8 cellular contexts compared by ENCODE assay signal in the genomic region with DNA sequence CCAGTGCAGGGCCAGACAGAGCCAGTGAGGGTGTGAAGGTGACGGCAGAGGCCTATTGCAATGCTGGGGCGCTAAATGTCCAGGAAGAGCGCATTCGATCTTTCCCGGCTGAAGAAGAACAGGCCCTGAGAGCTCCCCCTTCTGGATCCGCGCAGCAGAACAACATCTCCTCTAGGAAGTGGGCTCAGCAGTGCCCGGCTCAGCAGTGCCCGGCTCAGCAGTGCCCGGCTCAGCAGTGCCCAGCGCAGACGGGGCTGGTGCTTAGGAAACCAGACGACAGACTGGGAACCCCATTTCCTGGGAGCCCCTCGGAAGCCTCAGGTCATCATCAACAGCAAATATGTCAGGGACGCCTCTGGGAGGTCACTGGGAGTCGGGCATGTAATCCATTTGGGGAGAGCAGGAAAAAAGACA. TPM values are rescaled to one million over a fixed set of nuclear protein-coding genes. Genes with fewer than 3 reads are reported as not detected.
DNase-seq lines count a peak whose midpoint lies in the region; ATAC-seq and TF ChIP-seq lines count a peak whose summit lies in the region.

No MANE protein-coding gene starts in this region.

- DNase-seq in DMS53 treated with DMSO at 0.1 percent for 48 hours (lab: John Stamatoyannopoulos, UW; ENCODE audit: unreplicated experiment) (peak; percentile 79), IMR-90 (peak; percentile 48), RKO (ENCODE audit: low spot score) (peak; percentile 77), right atrium auricular region (ENCODE audit: low spot score) (no peak), smooth muscle cell (lab: John Stamatoyannopoulos, UW; ENCODE audit: unreplicated experiment) (no peak)
- DNase-seq in activated naive CD4-positive, alpha-beta T cell treated with anti-CD3 and anti-CD28 coated beads, Interleukin-2, amount 50 U/mL, for 72 hours (ENCODE audit: low spot score in 2 of 2), result peak in 1 of 2 donors; percentile 57

- no peaks in the 10 kb centered on the region for H3K79me2 ChIP-seq in smooth muscle cell (ENCODE audit: low read depth)

- BruUV-seq in IMR-90 (replicated peaks; lab: Mats Ljungman, UMichigan), result no TSS peak

- H3K9ac ChIP-seq in IMR-90 (ENCODE audit: low read depth, low read length) (no peak overlapping the region), smooth muscle cell (ENCODE audit: low read depth) (no peak overlapping the region)

- H3K9me3 ChIP-seq in IMR-90 (ENCODE audit: control insufficient read depth, insufficient read depth, low read length) (peaks cover 10% of the 10 kb centered on the region), right atrium auricular region (no peaks in the 10 kb centered on the region), smooth muscle cell (replicated peaks; ENCODE audit: low read depth) (no peaks in the 10 kb centered on the region)

- no peak overlapping the region for H4K8ac ChIP-seq in IMR-90 (ENCODE audit: low read depth in 2 of 2, low read length in 2 of 2)

- no peak overlapping the region for H2BK5ac ChIP-seq in IMR-90 (ENCODE audit: low read depth, low read length, poor library complexity, severe bottlenecking)

- H3K9me3 Mint-ChIP-seq in activated naive CD4-positive, alpha-beta T cell treated with anti-CD3 and anti-CD28 coated beads, Interleukin-2, amount 50 U/mL, for 72 hours, result peaks cover 11 to 15% of the 10 kb centered on the region in 2 donors

- H3K18ac ChIP-seq in IMR-90 (ENCODE audit: low read depth, low read length), result no peak overlapping the region

- H3K4ac ChIP-seq in IMR-90 (ENCODE audit: low read depth, low read length), result no peak overlapping the region

- H2AFZ ChIP-seq in IMR-90 (replicated peaks; ENCODE audit: low read length, poor library complexity) (no peak overlapping the region), smooth muscle cell (ENCODE audit: low read depth) (no peak overlapping the region)

- H2AK9ac ChIP-seq in IMR-90 (replicated peaks; ENCODE audit: low read depth, low read length, poor library complexity), result no peak overlapping the region

- H2AK5ac ChIP-seq in IMR-90 (ENCODE audit: low read depth, low read length), result no peak overlapping the region

- no peak overlapping the region for H3K27ac Mint-ChIP-seq in activated naive CD4-positive, alpha-beta T cell treated with anti-CD3 and anti-CD28 coated beads, Interleukin-2, amount 50 U/mL, for 72 hours

- no peak overlapping the region for H4K91ac ChIP-seq in IMR-90 (ENCODE audit: insufficient read depth, low read depth, low read length)

- dilution Hi-C loops in IMR-90 (cut with HindIII; ENCODE audit: low sequenced_read_pairs, unreplicated experiment), result no loop called here

- intact Hi-C loops in IMR-90 (cut with micrococcal nuclease), result loop anchor here (1.0 kb wide), 3 partner anchors 23 to 208 kb away; no protein-coding TSS in a partner anchor

- in situ Hi-C loops in IMR-90 (cut with MboI; ENCODE audit: low sequenced_read_pairs), result loop anchor here (5.0 to 25.0 kb wide), 3 partner anchors 84 to 574 kb away; a partner anchor contains a TSS

- H2BK120ac ChIP-seq in IMR-90 (ENCODE audit: low read depth, low read length), result no peak overlapping the region

- TF ChIP-seq POLR2A in IMR-90 (IDR thresholded peaks at IDR 0.05; ENCODE audit: low read depth, low read length), result no peak

- H3K14ac ChIP-seq in IMR-90 (replicated peaks; ENCODE audit: low read depth, low read length), result no peak overlapping the region

- no peak overlapping the region for H3K23ac ChIP-seq in IMR-90 (ENCODE audit: low read depth, low read length)

- no peak overlapping the region for H3K4me2 ChIP-seq in IMR-90 (ENCODE audit: low read depth, low read length)
- H3K4me2 ChIP-seq in smooth muscle cell, result no peak overlapping the region

- H3K36me3 Mint-ChIP-seq in activated naive CD4-positive, alpha-beta T cell treated with anti-CD3 and anti-CD28 coated beads, Interleukin-2, amount 50 U/mL, for 72 hours, result peaks cover 13 to 14% of the 10 kb centered on the region in 2 donors

- no peaks in the 10 kb centered on the region for H4K20me1 ChIP-seq in IMR-90 (ENCODE audit: insufficient read depth, low read length)
- H4K20me1 ChIP-seq in smooth muscle cell (ENCODE audit: low read depth), result no peaks in the 10 kb centered on the region

- no peak overlapping the region for H2BK20ac ChIP-seq in IMR-90 (ENCODE audit: low read depth, low read length)

- H3K27me3 ChIP-seq in IMR-90 (ENCODE audit: control insufficient read depth, insufficient read depth, low read length) (peaks cover 16% of the 10 kb centered on the region; the same call in 1 of the 2 replicates), right atrium auricular region (no peaks in the 10 kb centered on the region), smooth muscle cell (ENCODE audit: low read depth) (peaks cover 6% of the 10 kb centered on the region)

- H3K36me3 ChIP-seq in IMR-90 (ENCODE audit: control insufficient read depth, insufficient read depth, low read length) (no peaks in the 10 kb centered on the region), right atrium auricular region (no peaks in the 10 kb centered on the region), smooth muscle cell (ENCODE audit: low read depth) (no peaks in the 10 kb centered on the region)

- 18% methylated on average over 8 of the region's 16 CpGs; no CpG with 5 or more reads in 1 of the 2 experiments for WGBS in IMR-90 (ENCODE audit: extremely low coverage in 2 of 2, insufficient read length in 1 of 2), 2 experiments
- 25% methylated on average over 16 of the region's 16 CpGs for WGBS in smooth muscle cell (ENCODE audit: low lambda C conversion rate)

- peak; percentile 62 for TF ChIP-seq RAD21 in IMR-90 (IDR thresholded peaks at IDR 0.05; ENCODE audit: low read length)

- CTCF ChIA-PET in IMR-90 (lab: Yijun Ruan, JAX), result interaction anchor here (0.6 to 3.2 kb wide), 5 partner anchors 24 to 537 kb away, joined by 4 to 18 read pairs (median 5); no protein-coding TSS in a partner anchor

- peaks cover 5% of the 10 kb centered on the region for H3F3A ChIP-seq in smooth muscle cell (ENCODE audit: low read depth)

- no peak overlapping the region for H3K56ac ChIP-seq in IMR-90 (ENCODE audit: extremely low read depth, insufficient read depth, low read length)

- ATAC-seq in IMR-90 (ENCODE audit: low read depth), result peak; percentile 89
- ATAC-seq in activated naive CD4-positive, alpha-beta T cell treated with anti-CD3 and anti-CD28 coated beads, Interleukin-2, amount 50 U/mL, for 72 hours, result peak; percentile 62 to 79
- ATAC-seq in HG03520 (IDR thresholded peaks at IDR 0.05; ENCODE audit: unreplicated experiment), result no peak
- no peak for ATAC-seq in GM21737 (IDR thresholded peaks at IDR 0.05; ENCODE audit: unreplicated experiment)

- H3K27ac ChIP-seq in IMR-90 (ENCODE audit: insufficient read depth, low read length) (no peak overlapping the region), right atrium auricular region (peak overlapping the region; percentile 43 to 54), smooth muscle cell (ENCODE audit: low read depth) (no peak overlapping the region)

- no peaks in the 10 kb centered on the region for H3K79me1 ChIP-seq in IMR-90 (ENCODE audit: low read depth in 1 of 2, low read length in 2 of 2)

- peak; percentile 76 for TF ChIP-seq CTCF in IMR-90 (conservative IDR thresholded peaks at IDR 0.05; ENCODE audit: low read depth, low read length)
- peak; percentile 50 to 79 for TF ChIP-seq CTCF in right atrium auricular region (IDR thresholded peaks at IDR 0.05)
- TF ChIP-seq CTCF in smooth muscle cell (IDR thresholded peaks at IDR 0.05; ENCODE audit: borderline replicate concordance, insufficient read depth, poor library complexity, severe bottlenecking), result peak; percentile 61

- no peak overlapping the region for H3K4me3 ChIP-seq in IMR-90 (ENCODE audit: insufficient read depth, low read depth, low read length)
- no peak overlapping the region for H3K4me3 ChIP-seq in right atrium auricular region
- H3K4me3 ChIP-seq in smooth muscle cell, result no peak overlapping the region

- H3K4me1 ChIP-seq in IMR-90 (ENCODE audit: control insufficient read depth, insufficient read depth, low read length) (no peaks in the 10 kb centered on the region; the same call in 1 of the 2 replicates), right atrium auricular region (peaks cover 0 to 31% of the 10 kb centered on the region in 2 donors), smooth muscle cell (ENCODE audit: low read depth) (no peaks in the 10 kb centered on the region)

- POLR2A ChIA-PET in IMR-90 (lab: Charles Lee; ENCODE audit: unreplicated experiment), result no interaction called here

- no peak overlapping the region for H4K5ac ChIP-seq in IMR-90 (ENCODE audit: low read depth, low read length)

- no peak overlapping the region for H2BK15ac ChIP-seq in IMR-90 (ENCODE audit: low read depth, low read length)

- H3K9me1 ChIP-seq in IMR-90 (ENCODE audit: insufficient read depth, low read length), result no peaks in the 10 kb centered on the region

RNA-seq across cellular contexts. Expression of a gene that starts 4.7 kb away (rescaled TPM):
- total RNA-seq in IMR-90 (2012; rRNA removed), result 0.28 and 0.72 TPM in 2 replicates
- polyA plus RNA-seq in IMR-90 (2012; rRNA removed), result 2.0 and 2.9 TPM in 2 replicates
- polyA plus RNA-seq in IMR-90 (2012; cell fraction: cytosol; rRNA removed), result 1.2 and 1.9 TPM in 2 replicates
- 1.0 and 3.3 TPM in 2 replicates for polyA plus RNA-seq in IMR-90 (2012; cell fraction: nucleus; rRNA removed; ENCODE audit: low replicate concordance)
- total RNA-seq in activated naive CD4-positive, alpha-beta T cell treated with anti-CD3 and anti-CD28 coated beads, Interleukin-2, amount 50 U/mL, for 72 hours, result 10 to 100 TPM in 1 of 2 donors, 1 to 10 TPM in 1; 1.8 to 12.7 TPM
- 10 to 100 TPM; 14.5 to 78.6 TPM for total RNA-seq in right atrium auricular region
- total RNA-seq in smooth muscle cell, result 3.4 and 6.2 TPM in 2 replicates
- polyA plus RNA-seq in smooth muscle cell, result 7.8 and 11.7 TPM in 2 replicates

RNA-seq across cellular contexts. Expression of a gene that starts 8.0 kb away (rescaled TPM):
- total RNA-seq in IMR-90 (2012; rRNA removed) (0.56 and 0.90 TPM in 2 replicates), right atrium auricular region (100 to 1,000 TPM; 119 to 128 TPM), smooth muscle cell (12.9 and 13.3 TPM in 2 replicates)
- polyA plus RNA-seq in IMR-90 (2012; rRNA removed) (1.6 and 2.1 TPM in 2 replicates), smooth muscle cell (32.1 and 37.7 TPM in 2 replicates)
- polyA plus RNA-seq in IMR-90 (2012; cell fraction: cytosol; rRNA removed), result 0.74 and 2.5 TPM in 2 replicates
- 1.2 and 2.0 TPM in 2 replicates for polyA plus RNA-seq in IMR-90 (2012; cell fraction: nucleus; rRNA removed; ENCODE audit: low replicate concordance)
- under 1 TPM; 0.41 to 0.72 TPM for total RNA-seq in activated naive CD4-positive, alpha-beta T cell treated with anti-CD3 and anti-CD28 coated beads, Interleukin-2, amount 50 U/mL, for 72 hours

RNA-seq across cellular contexts. Expression of a gene that starts 38.2 kb away (rescaled TPM):
- 0.18 TPM in 1 of 2 replicates, not detected in the other for total RNA-seq in IMR-90 (2012; rRNA removed)
- 0.91 and 1.1 TPM in 2 replicates for polyA plus RNA-seq in IMR-90 (2012; rRNA removed)
- polyA plus RNA-seq in IMR-90 (2012; cell fraction: cytosol; rRNA removed), result 0.22 and 0.49 TPM in 2 replicates
- polyA plus RNA-seq in IMR-90 (2012; cell fraction: nucleus; rRNA removed; ENCODE audit: low replicate concordance), result 3.2 and 5.6 TPM in 2 replicates
- 10 to 100 TPM in 1 of 2 donors, 1 to 10 TPM in 1; 1.1 to 14.9 TPM for total RNA-seq in activated naive CD4-positive, alpha-beta T cell treated with anti-CD3 and anti-CD28 coated beads, Interleukin-2, amount 50 U/mL, for 72 hours
- total RNA-seq in right atrium auricular region, result not detected
- total RNA-seq in smooth muscle cell, result 1.7 and 2.6 TPM in 2 replicates
- polyA plus RNA-seq in smooth muscle cell, result 6.5 and 16.6 TPM in 2 replicates

RNA-seq across cellular contexts. Expression of a gene that starts 42.1 kb away (rescaled TPM):
- total RNA-seq in IMR-90 (2012; rRNA removed) (14.7 and 16.3 TPM in 2 replicates), right atrium auricular region (10 to 100 TPM; 11.9 to 20.6 TPM), smooth muscle cell (17.3 and 23.4 TPM in 2 replicates)
- polyA plus RNA-seq in IMR-90 (2012; rRNA removed) (26.8 and 27.5 TPM in 2 replicates), smooth muscle cell (24.2 and 27.0 TPM in 2 replicates)
- polyA plus RNA-seq in IMR-90 (2012; cell fraction: cytosol; rRNA removed), result 13.0 and 25.1 TPM in 2 replicates
- 62.3 and 128 TPM in 2 replicates for polyA plus RNA-seq in IMR-90 (2012; cell fraction: nucleus; rRNA removed; ENCODE audit: low replicate concordance)
- 10 to 100 TPM; 42.6 to 78.3 TPM for total RNA-seq in activated naive CD4-positive, alpha-beta T cell treated with anti-CD3 and anti-CD28 coated beads, Interleukin-2, amount 50 U/mL, for 72 hours

Comparison
In these comparisons a context has a peak if more than half of its experiments do, and no peak if none do; other contexts are left out.
1. DNase-seq: peak in DMS53 treated with DMSO at 0.1 percent for 48 hours (single experiment), IMR-90 (single experiment) and RKO (single experiment); none in right atrium auricular region (single experiment) and smooth muscle cell (single experiment).
2. ATAC-seq: peak in IMR-90 (single experiment) and activated naive CD4-positive, alpha-beta T cell treated with anti-CD3 and anti-CD28 coated beads, Interleukin-2, amount 50 U/mL, for 72 hours (2 of 2); none in HG03520 (single experiment) and GM21737 (single experiment).
3. H3K27ac ChIP-seq: peak in right atrium auricular region (2 of 2); none in IMR-90 (single experiment) and smooth muscle cell (single experiment).
4. Peak in every context shown above with its lines, with median percentiles within 50 percentile points of each other: CTCF ChIP-seq.